ENCODE assay signal across 30 cellular contexts in the genomic region with DNA sequence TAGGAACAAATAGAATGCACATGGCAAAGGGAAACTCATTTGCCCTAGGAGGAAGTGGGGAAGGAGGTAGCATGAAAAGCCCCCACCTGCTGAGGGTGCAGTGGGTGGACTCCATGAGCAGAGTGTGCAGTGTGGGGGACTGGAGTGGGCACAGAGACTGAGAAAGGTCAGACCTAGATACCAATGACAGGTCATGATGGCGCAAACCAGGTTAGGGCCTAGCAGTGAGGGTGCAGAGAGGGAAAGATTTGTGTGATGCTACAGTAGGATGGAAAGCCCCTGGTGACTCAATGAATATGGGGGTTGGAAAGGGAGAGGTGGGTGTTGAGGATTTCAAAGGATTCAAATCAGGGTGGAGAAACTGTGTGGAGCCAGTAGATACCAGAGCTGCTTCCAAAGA.
DNase-seq lines count a peak whose midpoint lies in the region; ATAC-seq, FAIRE-seq and TF ChIP-seq lines count a peak whose summit lies in the region.
"Had no signal": no experiment of that assay in that cellular context is flagged by ENCODE, and none has a peak within 500 bp of the region (broad histone marks: within the 10 kb centered on the region; RNA-seq: fewer than 3 reads in every experiment).

No MANE protein-coding gene starts in this region.

- H3K4me1 Mint-ChIP-seq in activated CD8-positive, alpha-beta T cell treated with anti-CD3 and anti-CD28 coated beads for 36 hours (ENCODE audit: low read depth): peaks cover 8% of the 10 kb centered on the region
- H3K4me1 Mint-ChIP-seq in activated CD8-positive, alpha-beta T cell treated with anti-CD3 and anti-CD28 coated beads, Interleukin-2, amount 10 ng/mL, durations not matched to agents 7 days and 5 days (ENCODE audit: low read depth): no peaks in the 10 kb centered on the region
- peaks cover 9 to 12% of the 10 kb centered on the region in 2 donors for H3K4me1 Mint-ChIP-seq in natural killer cell treated with Interleukin-12 subunit alpha and Interleukin-12 subunit beta and Interleukin-15 and Interleukin-18, amount 100 ng/mL, for 72 hours (ENCODE audit: low read depth in 2 of 2)
- no peaks in the 10 kb centered on the region for H3K4me1 Mint-ChIP-seq in natural killer cell
- H3K4me1 Mint-ChIP-seq: CD14-positive monocyte; CD8-positive, alpha-beta memory T cell had no signal

- H3K9me3 Mint-ChIP-seq in activated CD8-positive, alpha-beta T cell treated with anti-CD3 and anti-CD28 coated beads for 36 hours: peaks cover 5% of the 10 kb centered on the region
- H3K9me3 Mint-ChIP-seq in activated CD8-positive, alpha-beta T cell treated with anti-CD3 and anti-CD28 coated beads, Interleukin-2, amount 10 ng/mL, durations not matched to agents 7 days and 5 days (ENCODE audit: insufficient read depth): no peaks in the 10 kb centered on the region
- no peaks in the 10 kb centered on the region for H3K9me3 Mint-ChIP-seq in natural killer cell treated with Interleukin-12 subunit alpha and Interleukin-12 subunit beta and Interleukin-15 and Interleukin-18, amount 100 ng/mL, for 72 hours
- H3K9me3 Mint-ChIP-seq in natural killer cell: no peaks in the 10 kb centered on the region
- H3K9me3 Mint-ChIP-seq: CD14-positive monocyte; CD8-positive, alpha-beta memory T cell had no signal

- no peak for TF ChIP-seq CTCF in activated CD8-positive, alpha-beta T cell treated with anti-CD3 and anti-CD28 coated beads for 36 hours (IDR thresholded peaks at IDR 0.05)
- TF ChIP-seq CTCF in natural killer cell (IDR thresholded peaks at IDR 0.05): no peak

- CTCF ChIA-PET in activated CD8-positive, alpha-beta T cell treated with anti-CD3 and anti-CD28 coated beads for 36 hours (lab: Charles Lee): interaction anchor here (1.2 kb wide), 1 partner anchor 10 kb away, joined by 3 read pairs; no protein-coding TSS in a partner anchor
- CTCF ChIA-PET in activated CD8-positive, alpha-beta T cell treated with anti-CD3 and anti-CD28 coated beads, Interleukin-2, amount 10 ng/mL, durations not matched to agents 7 days and 5 days (lab: Charles Lee): no interaction called here

- no peak overlapping the region for H2AK5ac ChIP-seq in trophoblast cell (ENCODE audit: low read length)

- H3K4me1 ChIP-seq in trophoblast cell (ENCODE audit: control insufficient read depth in 1 of 2, insufficient read depth in 2 of 2, low read length in 2 of 2): peaks cover 0 to 3% of the 10 kb centered on the region in 2 experiments
- H3K4me1 ChIP-seq: SJCRH30 had no signal

- H3K79me1 ChIP-seq in trophoblast cell (ENCODE audit: low read length): no peaks in the 10 kb centered on the region

- no peak overlapping the region for H3K4me3 ChIP-seq in trophoblast cell (ENCODE audit: low read depth, low read length)
- H3K4me3 ChIP-seq: SJCRH30 had no signal

- no peak overlapping the region for H4K8ac ChIP-seq in trophoblast cell (ENCODE audit: low read depth, low read length)

- intact Hi-C loops in activated CD8-positive, alpha-beta T cell treated with anti-CD3 and anti-CD28 coated beads for 36 hours (cut with micrococcal nuclease): no loop called here
- intact Hi-C loops in natural killer cell (cut with micrococcal nuclease): no loop called here

- no peaks in the 10 kb centered on the region for H3K36me3 Mint-ChIP-seq in activated CD8-positive, alpha-beta T cell treated with anti-CD3 and anti-CD28 coated beads for 36 hours (ENCODE audit: low read depth)
- H3K36me3 Mint-ChIP-seq in activated CD8-positive, alpha-beta T cell treated with anti-CD3 and anti-CD28 coated beads, Interleukin-2, amount 10 ng/mL, durations not matched to agents 7 days and 5 days (ENCODE audit: low read depth): no peaks in the 10 kb centered on the region
- H3K36me3 Mint-ChIP-seq in natural killer cell treated with Interleukin-12 subunit alpha and Interleukin-12 subunit beta and Interleukin-15 and Interleukin-18, amount 100 ng/mL, for 72 hours: no peaks in the 10 kb centered on the region
- H3K36me3 Mint-ChIP-seq in natural killer cell: no peaks in the 10 kb centered on the region
- H3K36me3 Mint-ChIP-seq: CD14-positive monocyte; CD8-positive, alpha-beta memory T cell had no signal

- no peak overlapping the region for H3K23ac ChIP-seq in trophoblast cell (ENCODE audit: low read length)

- WGBS in trophoblast cell (ENCODE audit: extremely low coverage, insufficient coverage, insufficient read length): no CpG with 5 or more reads among the region's 1 CpG

- H3K27ac ChIP-seq in trophoblast cell (ENCODE audit: low read depth, low read length): no peak overlapping the region
- H3K27ac ChIP-seq: SJCRH30 had no signal

- H3K4ac ChIP-seq in trophoblast cell (ENCODE audit: low read depth, low read length): no peak overlapping the region

- peak; percentile 11 for DNase-seq in activated CD8-positive, alpha-beta T cell treated with anti-CD3 and anti-CD28 coated beads for 36 hours
- no peak for DNase-seq in activated CD8-positive, alpha-beta T cell treated with anti-CD3 and anti-CD28 coated beads, Interleukin-2, amount 10 ng/mL, durations not matched to agents 7 days and 5 days
- DNase-seq in natural killer cell treated with Interleukin-12 subunit alpha and Interleukin-12 subunit beta and Interleukin-15 and Interleukin-18, amount 100 ng/mL, for 72 hours (ENCODE audit: low spot score): no peak
- DNase-seq in natural killer cell (no peak), trophoblast cell (no peak), urothelium cell line (ENCODE audit: low spot score) (no peak)
- DNase-seq in effector CD4-positive, alpha-beta T cell: no peak
- DNase-seq: 8988T; ACHN; BE2C; CD8-positive, alpha-beta memory T cell; DMS79; EL; GDM1; H7; Karpas-422; MV-4-11; NCI-H1105; NCI-H1436 treated with DMSO at 0.1 percent for 48 hours; NCI-H2029; NCI-H446 treated with DMSO at 0.1 percent for 48 hours; NCI-H526; NCI-H82; NK-92 treated with Interleukin-12 subunit alpha and Interleukin-12 subunit beta, amount 100 ng/mL, for 24 hours; PC-3; SJCRH30 had no signal

- H3K79me2 ChIP-seq in trophoblast cell (ENCODE audit: control insufficient read depth, insufficient read depth, low read length, poor library complexity): no peaks in the 10 kb centered on the region

- H4K12ac ChIP-seq in trophoblast cell (ENCODE audit: low read depth, low read length): no peak overlapping the region

- POLR2A ChIA-PET in activated CD8-positive, alpha-beta T cell treated with anti-CD3 and anti-CD28 coated beads for 36 hours (lab: Charles Lee): no interaction called here
- POLR2A ChIA-PET in activated CD8-positive, alpha-beta T cell treated with anti-CD3 and anti-CD28 coated beads, Interleukin-2, amount 10 ng/mL, durations not matched to agents 7 days and 5 days (lab: Charles Lee): no interaction called here

- peak; percentile 52 for FAIRE-seq in urothelium cell line (lab: Jason Lieb, UNC)
- FAIRE-seq: GM12891, HepG2 had no signal

- H2BK120ac ChIP-seq in trophoblast cell (ENCODE audit: insufficient read depth, low read length, poor library complexity): no peak overlapping the region

- no peak overlapping the region for H2AFZ ChIP-seq in trophoblast cell (ENCODE audit: insufficient read depth, low read length, poor library complexity)

- H3K14ac ChIP-seq in trophoblast cell (ENCODE audit: low read length): no peak overlapping the region

- H3K36me3 ChIP-seq in trophoblast cell (ENCODE audit: control insufficient read depth in 1 of 2, insufficient read depth in 2 of 2, low read length in 2 of 2): no peaks in the 10 kb centered on the region
- H3K36me3 ChIP-seq: BE2C, SJCRH30 had no signal

- H2BK12ac ChIP-seq in trophoblast cell (ENCODE audit: low read length): no peak overlapping the region

- no peak overlapping the region for H2BK5ac ChIP-seq in trophoblast cell (ENCODE audit: low read depth, low read length, poor library complexity)

- peaks cover 1% of the 10 kb centered on the region for H3K27me3 Mint-ChIP-seq in activated CD8-positive, alpha-beta T cell treated with anti-CD3 and anti-CD28 coated beads for 36 hours
- peaks cover 66% of the 10 kb centered on the region for H3K27me3 Mint-ChIP-seq in activated CD8-positive, alpha-beta T cell treated with anti-CD3 and anti-CD28 coated beads, Interleukin-2, amount 10 ng/mL, durations not matched to agents 7 days and 5 days (ENCODE audit: low read depth)
- H3K27me3 Mint-ChIP-seq in natural killer cell treated with Interleukin-12 subunit alpha and Interleukin-12 subunit beta and Interleukin-15 and Interleukin-18, amount 100 ng/mL, for 72 hours: peaks cover 53 to 61% of the 10 kb centered on the region in 2 donors
- H3K27me3 Mint-ChIP-seq in natural killer cell (ENCODE audit: low read depth in 2 of 2): peaks cover 68 to 98% of the 10 kb centered on the region in 2 donors

- no peak overlapping the region for H4K91ac ChIP-seq in trophoblast cell (ENCODE audit: low read depth, low read length)

- H3K18ac ChIP-seq in trophoblast cell (ENCODE audit: low read length): no peak overlapping the region

- H3K4me2 ChIP-seq in trophoblast cell (ENCODE audit: low read length): no peak overlapping the region

- H3K27ac Mint-ChIP-seq in activated CD8-positive, alpha-beta T cell treated with anti-CD3 and anti-CD28 coated beads for 36 hours: no peak overlapping the region
- H3K27ac Mint-ChIP-seq in activated CD8-positive, alpha-beta T cell treated with anti-CD3 and anti-CD28 coated beads, Interleukin-2, amount 10 ng/mL, durations not matched to agents 7 days and 5 days: no peak overlapping the region
- H3K27ac Mint-ChIP-seq in natural killer cell treated with Interleukin-12 subunit alpha and Interleukin-12 subunit beta and Interleukin-15 and Interleukin-18, amount 100 ng/mL, for 72 hours: peak overlapping the region; percentile 24 to 42
- no peak overlapping the region for H3K27ac Mint-ChIP-seq in natural killer cell
- H3K27ac Mint-ChIP-seq: CD14-positive monocyte had no signal

- peak overlapping the region; percentile 43 for H3K9ac ChIP-seq in trophoblast cell (ENCODE audit: low read length)

- H3K9me3 ChIP-seq in trophoblast cell (ENCODE audit: insufficient read depth, low read depth, low read length): no peaks in the 10 kb centered on the region
- H3K9me3 ChIP-seq: BE2C, SJCRH30 had no signal

- H3K27me3 ChIP-seq in trophoblast cell (ENCODE audit: insufficient read depth, low read length): no peaks in the 10 kb centered on the region
- H3K27me3 ChIP-seq: BE2C, SJCRH30 had no signal

- no peak overlapping the region for H3K4me3 Mint-ChIP-seq in activated CD8-positive, alpha-beta T cell treated with anti-CD3 and anti-CD28 coated beads for 36 hours
- H3K4me3 Mint-ChIP-seq in activated CD8-positive, alpha-beta T cell treated with anti-CD3 and anti-CD28 coated beads, Interleukin-2, amount 10 ng/mL, durations not matched to agents 7 days and 5 days: no peak overlapping the region
- H3K4me3 Mint-ChIP-seq in natural killer cell treated with Interleukin-12 subunit alpha and Interleukin-12 subunit beta and Interleukin-15 and Interleukin-18, amount 100 ng/mL, for 72 hours: no peak overlapping the region
- no peak overlapping the region for H3K4me3 Mint-ChIP-seq in natural killer cell
- H3K4me3 Mint-ChIP-seq: CD14-positive monocyte; CD8-positive, alpha-beta memory T cell had no signal

- ATAC-seq in activated CD8-positive, alpha-beta T cell treated with anti-CD3 and anti-CD28 coated beads for 36 hours: peak; percentile 60
- ATAC-seq in activated CD8-positive, alpha-beta T cell treated with anti-CD3 and anti-CD28 coated beads, Interleukin-2, amount 10 ng/mL, durations not matched to agents 7 days and 5 days: no peak
- no peak for ATAC-seq in natural killer cell treated with Interleukin-12 subunit alpha and Interleukin-12 subunit beta and Interleukin-15 and Interleukin-18, amount 100 ng/mL, for 72 hours
- no peak for ATAC-seq in natural killer cell
- ATAC-seq in HG02870 (IDR thresholded peaks at IDR 0.05; ENCODE audit: unreplicated experiment): no peak
- ATAC-seq: HepG2, PC-3 had no signal

Comparison
In these comparisons a context has a peak if more than half of its experiments do, and no peak if none do; other contexts are left out.
1. H3K27ac Mint-ChIP-seq: peak in natural killer cell treated with Interleukin-12 subunit alpha and Interleukin-12 subunit beta and Interleukin-15 and Interleukin-18, amount 100 ng/mL, for 72 hours (2 of 2); none in activated CD8-positive, alpha-beta T cell treated with anti-CD3 and anti-CD28 coated beads for 36 hours (single experiment), activated CD8-positive, alpha-beta T cell treated with anti-CD3 and anti-CD28 coated beads, Interleukin-2, amount 10 ng/mL, durations not matched to agents 7 days and 5 days (single experiment) and natural killer cell (0 of 2).